1 cellular context compared by ENCODE assay signal in the genomic region with DNA sequence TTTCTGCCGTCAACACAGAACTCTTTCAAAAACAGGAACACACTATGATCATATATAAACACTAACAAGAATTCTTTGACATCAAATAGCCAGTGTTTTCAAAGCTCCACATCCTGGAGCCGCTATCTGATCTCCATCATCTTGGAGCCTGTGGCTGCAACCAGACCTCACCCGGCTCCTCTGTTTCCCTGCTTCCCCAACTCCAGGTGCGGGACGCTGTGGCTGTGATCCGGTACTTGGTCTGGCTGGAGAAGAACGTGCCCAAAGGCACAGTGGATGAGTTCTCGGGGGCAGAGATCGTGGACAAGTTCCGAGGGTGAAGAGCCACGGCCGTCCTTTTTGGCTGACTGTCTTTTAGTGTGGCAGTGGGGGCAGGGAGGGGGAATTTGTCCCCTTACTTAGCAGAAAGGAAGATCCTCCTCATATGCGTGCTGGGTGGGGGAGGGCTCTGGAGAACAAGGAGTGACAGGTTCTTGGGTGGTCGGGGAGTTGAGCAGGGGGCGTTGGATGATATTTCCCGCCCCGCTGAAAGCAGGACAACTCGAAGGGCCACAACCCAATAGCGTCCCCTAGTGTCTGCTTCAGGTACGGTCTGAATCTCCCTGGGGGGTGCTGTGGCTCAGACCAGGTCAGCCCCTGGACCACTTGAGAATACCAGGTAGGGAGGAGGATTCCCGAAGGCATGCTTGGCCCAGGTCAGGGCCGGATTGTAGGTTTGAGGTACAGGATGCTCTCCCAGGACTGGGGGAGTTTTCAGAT.
TF ChIP-seq lines count a peak whose summit lies in the region.

No MANE protein-coding gene starts in this region.

TF ChIP-seq in IMR-90, 13 proteins besides CTCF, POLR2A, EP300 and RAD21:
- TF ChIP-seq CHD1 (IDR thresholded peaks at IDR 0.05; ENCODE audit: low read depth, low read length) (no peak), CEBPB (IDR thresholded peaks at IDR 0.05; ENCODE audit: low read depth, low read length) (no peak), RFX5 (IDR thresholded peaks at IDR 0.05; ENCODE audit: low read depth, low read length) (no peak), NFE2L2 (IDR thresholded peaks at IDR 0.05; ENCODE audit: low read depth, low read length) (no peak), MXI1 (IDR thresholded peaks at IDR 0.05; ENCODE audit: borderline replicate concordance, low read depth, low read length) (no peak), MAFK (IDR thresholded peaks at IDR 0.05; ENCODE audit: low read depth, low read length) (no peak), MAZ (IDR thresholded peaks at IDR 0.05; ENCODE audit: borderline replicate concordance, low read depth, low read length) (no peak), RCOR1 (IDR thresholded peaks at IDR 0.05; ENCODE audit: insufficient replicate concordance, low read length) (no peak), BHLHE40 (IDR thresholded peaks at IDR 0.05; ENCODE audit: low read depth, low read length) (no peak), FOS (IDR thresholded peaks at IDR 0.05; ENCODE audit: low read depth, low read length) (no peak)
- TF ChIP-seq, protein P1, sequence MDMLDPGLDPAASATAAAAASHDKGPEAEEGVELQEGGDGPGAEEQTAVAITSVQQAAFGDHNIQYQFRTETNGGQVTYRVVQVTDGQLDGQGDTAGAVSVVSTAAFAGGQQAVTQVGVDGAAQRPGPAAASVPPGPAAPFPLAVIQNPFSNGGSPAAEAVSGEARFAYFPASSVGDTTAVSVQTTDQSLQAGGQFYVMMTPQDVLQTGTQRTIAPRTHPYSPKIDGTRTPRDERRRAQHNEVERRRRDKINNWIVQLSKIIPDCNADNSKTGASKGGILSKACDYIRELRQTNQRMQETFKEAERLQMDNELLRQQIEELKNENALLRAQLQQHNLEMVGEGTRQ (IDR thresholded peaks at IDR 0.05; ENCODE audit: low read depth, low read length) = no peak
- TF ChIP-seq, protein P2, sequence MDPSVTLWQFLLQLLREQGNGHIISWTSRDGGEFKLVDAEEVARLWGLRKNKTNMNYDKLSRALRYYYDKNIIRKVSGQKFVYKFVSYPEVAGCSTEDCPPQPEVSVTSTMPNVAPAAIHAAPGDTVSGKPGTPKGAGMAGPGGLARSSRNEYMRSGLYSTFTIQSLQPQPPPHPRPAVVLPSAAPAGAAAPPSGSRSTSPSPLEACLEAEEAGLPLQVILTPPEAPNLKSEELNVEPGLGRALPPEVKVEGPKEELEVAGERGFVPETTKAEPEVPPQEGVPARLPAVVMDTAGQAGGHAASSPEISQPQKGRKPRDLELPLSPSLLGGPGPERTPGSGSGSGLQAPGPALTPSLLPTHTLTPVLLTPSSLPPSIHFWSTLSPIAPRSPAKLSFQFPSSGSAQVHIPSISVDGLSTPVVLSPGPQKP (IDR thresholded peaks at IDR 0.05; ENCODE audit: borderline replicate concordance, low read depth, low read length) = no peak
